ENCODE assay signal across 14 cellular contexts in the genomic region with DNA sequence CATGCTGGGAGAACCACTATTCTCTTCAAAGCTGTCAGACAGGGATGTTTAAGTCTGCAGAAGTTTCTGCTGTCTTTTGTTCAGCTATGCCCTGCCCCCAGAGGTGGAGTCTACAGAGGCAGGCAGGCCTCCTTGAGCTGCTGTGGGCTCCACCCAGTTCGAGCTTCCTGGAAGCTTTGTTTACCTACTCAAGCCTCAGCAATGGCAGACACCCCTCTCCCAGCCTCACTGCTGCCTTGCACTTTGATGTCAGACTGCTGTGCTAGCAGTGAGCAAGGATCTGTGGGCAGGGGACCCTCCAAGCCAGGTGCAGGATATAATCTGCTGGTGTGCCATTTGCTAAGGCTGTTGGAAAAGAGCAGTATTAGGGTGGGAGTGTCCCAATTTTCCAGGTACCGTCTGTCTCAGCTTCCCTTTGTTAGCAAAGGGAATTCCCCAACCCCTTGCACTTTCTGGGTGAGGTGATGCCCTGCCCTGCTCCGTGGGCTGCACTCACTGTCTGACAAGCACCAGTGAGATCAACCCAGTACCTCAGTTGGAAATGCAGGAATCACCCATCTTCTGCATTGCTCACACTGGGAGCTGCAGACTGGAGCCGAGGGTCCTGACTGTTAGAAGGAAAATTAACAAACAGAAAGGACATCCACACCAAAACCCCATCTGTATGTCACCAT. TPM values are rescaled to one million over a fixed set of nuclear protein-coding genes. Genes with fewer than 3 reads are reported as not detected.
"Had no signal": no experiment of that assay in that cellular context is flagged by ENCODE, and none has a peak within 500 bp of the region (broad histone marks: within the 10 kb centered on the region; RNA-seq: fewer than 3 reads in every experiment).

No MANE protein-coding gene starts in this region.

RNA-seq across cellular contexts. Expression of a gene that starts 8.2 kb away (rescaled TPM):
- total RNA-seq: activated CD4-positive, alpha-beta memory T cell treated with anti-CD3 and anti-CD28 coated beads, Interleukin-2, amount 10 ng/mL, durations not matched to agents 7 days and 5 days; activated CD8-positive, alpha-beta memory T cell treated with anti-CD3 and anti-CD28 coated beads, Interleukin-2, amount 10 ng/mL, durations not matched to agents 7 days and 5 days; activated naive CD4-positive, alpha-beta T cell treated with anti-CD3 and anti-CD28 coated beads, Interleukin-2, amount 50 U/mL, for 72 hours; activated T-helper 17 cell treated with anti-CD3 and anti-CD28 coated beads, Interleukin-2, amount 50 U/mL, for 72 hours; adrenal gland; astrocyte; body of pancreas; breast epithelium; cerebellum; MCF 10A; Right ventricle myocardium superior; T-helper 17 cell had no signal
- polyA plus RNA-seq: adrenal gland, IgD-negative memory B cell had no signal

RNA-seq across cellular contexts. Expression of a gene that starts 21.8 kb away (rescaled TPM):
- total RNA-seq: activated CD4-positive, alpha-beta memory T cell treated with anti-CD3 and anti-CD28 coated beads, Interleukin-2, amount 10 ng/mL, durations not matched to agents 7 days and 5 days; activated CD8-positive, alpha-beta memory T cell treated with anti-CD3 and anti-CD28 coated beads, Interleukin-2, amount 10 ng/mL, durations not matched to agents 7 days and 5 days; activated naive CD4-positive, alpha-beta T cell treated with anti-CD3 and anti-CD28 coated beads, Interleukin-2, amount 50 U/mL, for 72 hours; activated T-helper 17 cell treated with anti-CD3 and anti-CD28 coated beads, Interleukin-2, amount 50 U/mL, for 72 hours; adrenal gland; astrocyte; body of pancreas; breast epithelium; cerebellum; MCF 10A; Right ventricle myocardium superior; T-helper 17 cell; WTC11 had no signal
- polyA plus RNA-seq: adrenal gland, IgD-negative memory B cell had no signal
